In the genomic region with DNA sequence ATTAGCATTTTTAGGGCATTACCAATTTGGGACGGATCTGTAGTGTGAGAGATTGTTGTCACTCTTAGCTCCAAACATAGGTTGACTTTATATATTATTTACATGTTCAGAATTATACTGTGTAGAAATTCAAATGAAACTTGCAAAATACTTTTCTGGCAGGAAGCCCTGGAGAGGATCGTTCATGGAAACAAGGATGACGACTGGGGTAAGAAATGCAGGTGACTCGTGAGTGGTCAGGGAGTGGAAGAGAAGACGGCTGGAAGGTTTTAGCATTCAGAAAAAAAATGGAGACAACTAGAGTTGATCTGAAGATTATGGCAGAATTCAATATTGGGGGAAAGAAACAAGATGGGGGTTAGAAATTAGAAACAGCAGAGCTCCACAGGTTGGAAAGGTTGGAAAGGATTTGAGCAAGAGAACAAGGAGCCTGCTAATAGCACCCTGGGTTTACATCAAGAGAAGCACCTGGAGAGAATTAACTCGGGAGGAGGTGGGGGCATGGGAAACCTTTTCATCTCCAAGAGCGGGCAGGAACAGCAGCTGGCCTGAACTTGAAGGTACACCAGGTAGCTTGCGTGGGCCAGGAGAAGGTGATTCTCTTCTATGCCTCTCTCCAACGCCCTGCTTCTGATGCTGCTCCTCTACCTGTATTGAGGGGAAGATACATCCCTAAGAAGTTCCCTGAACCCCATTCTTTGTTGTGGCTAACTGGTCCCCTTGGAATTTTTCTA, we compare ENCODE assay signal across 8 cellular contexts. TPM values are rescaled to one million over a fixed set of nuclear protein-coding genes. Genes with fewer than 3 reads are reported as not detected.
DNase-seq lines count a peak whose midpoint lies in the region; ATAC-seq, FAIRE-seq and TF ChIP-seq lines count a peak whose summit lies in the region.

No MANE protein-coding gene starts in this region.

- peak overlapping the region; percentile 91 for H3K9ac ChIP-seq in astrocyte (ENCODE audit: low read length)

- TF ChIP-seq POLR2A in heart left ventricle (IDR thresholded peaks at IDR 0.05) = no peak
- TF ChIP-seq POLR2A in uterus (IDR thresholded peaks at IDR 0.05) = no peak
- no peak for TF ChIP-seq POLR2A in spleen (IDR thresholded peaks at IDR 0.05)

- no peaks in the 10 kb centered on the region for H3K36me3 Mint-ChIP-seq in astrocyte (ENCODE audit: low read depth, unreplicated experiment)

- H3K4me3 Mint-ChIP-seq in astrocyte (ENCODE audit: unreplicated experiment) = peak overlapping the region; percentile 31

- H2AFZ ChIP-seq in astrocyte (ENCODE audit: low read depth, low read length) = no peak overlapping the region

- peak overlapping the region; percentile 97 for H3K27ac Mint-ChIP-seq in astrocyte (ENCODE audit: unreplicated experiment)

- no peaks in the 10 kb centered on the region for H3K36me3 ChIP-seq in heart left ventricle
- no peaks in the 10 kb centered on the region for H3K36me3 ChIP-seq in astrocyte (ENCODE audit: insufficient read depth, low read length)
- H3K36me3 ChIP-seq in lower lobe of right lung = no peaks in the 10 kb centered on the region
- H3K36me3 ChIP-seq in uterus = no peaks in the 10 kb centered on the region
- H3K36me3 ChIP-seq in spleen = no peaks in the 10 kb centered on the region

- peak overlapping the region; percentile 10 to 97 (median 90) for H3K27ac ChIP-seq in heart left ventricle
- H3K27ac ChIP-seq in astrocyte (ENCODE audit: low read depth, low read length) = peak overlapping the region; percentile 97
- peak overlapping the region; percentile 80 for H3K27ac ChIP-seq in lower lobe of right lung
- H3K27ac ChIP-seq in uterus = peak overlapping the region; percentile 44 to 79
- H3K27ac ChIP-seq in spleen = peak overlapping the region in 2 of 8 donors; percentile 40 to 65

- H3K27me3 Mint-ChIP-seq in astrocyte (ENCODE audit: low read depth, unreplicated experiment) = no peaks in the 10 kb centered on the region

- H3K27me3 ChIP-seq in heart left ventricle (no peaks in the 10 kb centered on the region), astrocyte (ENCODE audit: insufficient read depth, low read length) (no peaks in the 10 kb centered on the region), lower lobe of right lung (ENCODE audit: low read depth) (no peaks in the 10 kb centered on the region), uterus (no peaks in the 10 kb centered on the region), spleen (replicated peaks in 1 of 7) (no peaks in the 10 kb centered on the region)

- peaks cover 51% of the 10 kb centered on the region for H3K4me1 Mint-ChIP-seq in astrocyte (ENCODE audit: low read depth, unreplicated experiment)

- no peaks in the 10 kb centered on the region for H3K9me3 Mint-ChIP-seq in astrocyte (ENCODE audit: unreplicated experiment)

- TF ChIP-seq CTCF in heart left ventricle (IDR thresholded peaks at IDR 0.05) = no peak
- no peak for TF ChIP-seq CTCF in astrocyte (IDR thresholded peaks at IDR 0.05; ENCODE audit: insufficient read depth, low read depth, low read length)
- TF ChIP-seq CTCF in lower lobe of right lung (IDR thresholded peaks at IDR 0.05) = no peak
- TF ChIP-seq CTCF in uterus (IDR thresholded peaks at IDR 0.05) = no peak
- TF ChIP-seq CTCF in spleen (IDR thresholded peaks at IDR 0.05 in 8 of 11, conservative IDR thresholded peaks at IDR 0.05 in 3 of 11) = no peak

- H3K79me2 ChIP-seq in astrocyte (ENCODE audit: insufficient read depth, low read length) = no peaks in the 10 kb centered on the region

- H3K4me2 ChIP-seq in astrocyte (ENCODE audit: low read length) = peak overlapping the region; percentile 90

- peaks cover 0 to 79% (median 44%) of the 10 kb centered on the region in 12 donors for H3K4me1 ChIP-seq in heart left ventricle
- peaks cover 56% of the 10 kb centered on the region for H3K4me1 ChIP-seq in astrocyte (ENCODE audit: insufficient read depth, low read length)
- H3K4me1 ChIP-seq in lower lobe of right lung = peaks cover 72% of the 10 kb centered on the region
- H3K4me1 ChIP-seq in uterus = peaks cover 0 to 8% of the 10 kb centered on the region in 2 donors
- H3K4me1 ChIP-seq in spleen = peaks cover 0 to 54% (median 37%) of the 10 kb centered on the region in 6 donors

- WGBS in heart left ventricle, 4 donors = 76 to 88% (median 86%) methylated on average over 9 of the region's 9 CpGs
- WGBS in spleen, 5 donors = 77 to 94% (median 87%) methylated on average over 9 of the region's 9 CpGs

- H3K4me3 ChIP-seq in heart left ventricle = peak overlapping the region in 2 of 12 donors; percentile 32 to 36
- H3K4me3 ChIP-seq in astrocyte (ENCODE audit: insufficient read depth, low read depth, low read length) = peak overlapping the region; percentile 41
- H3K4me3 ChIP-seq in lower lobe of right lung = no peak overlapping the region
- H3K4me3 ChIP-seq in uterus = no peak overlapping the region
- peak overlapping the region in 1 of 8 donors; percentile 60 for H3K4me3 ChIP-seq in spleen

- no peaks in the 10 kb centered on the region for H4K20me1 ChIP-seq in astrocyte (ENCODE audit: insufficient read depth, low read length)

- intact Hi-C loops in heart left ventricle (cut with DNase I) = loop anchor here (1.0 to 10.0 kb wide), 14 partner anchors 95 to 853 kb away; a partner anchor contains a TSS
- intact Hi-C loops in cardiac septum (cut with DNase I) = loop anchor here (5.0 to 10.0 kb wide), 4 partner anchors 265 to 743 kb away; no protein-coding TSS in a partner anchor
- intact Hi-C loops in lower lobe of right lung (cut with DNase I) = loop anchor here (5.0 kb wide), 1 partner anchor 478 kb away; no protein-coding TSS in a partner anchor
- intact Hi-C loops in uterus (cut with DNase I; ENCODE audit: low total_unique reads) = loop anchor here (5.0 kb wide), 1 partner anchor 478 kb away; no protein-coding TSS in a partner anchor
- intact Hi-C loops in spleen (cut with DNase I; ENCODE audit: low total_unique reads) = loop anchor here (5.0 kb wide), 1 partner anchor 473 kb away; no protein-coding TSS in a partner anchor

- DNase-seq in heart left ventricle = no peak
- DNase-seq in cardiac septum (ENCODE audit: low spot score) = no peak
- no peak for DNase-seq in astrocyte (ENCODE audit: low read depth)
- no peak for DNase-seq in lower lobe of right lung
- DNase-seq in uterus = peak in 1 of 2 donors; percentile 41
- DNase-seq in spleen = no peak
- DNase-seq in stimulated activated CD4-positive, alpha-beta T cell treated with anti-CD3 and anti-CD28 coated beads, Interleukin-4, amount 100 ng/mL, for 4 hours = no peak
- DNase-seq in RPMI8226 = no peak

- H3K9me3 ChIP-seq in heart left ventricle (no peaks in the 10 kb centered on the region), astrocyte (ENCODE audit: insufficient read depth, low read depth, low read length) (no peaks in the 10 kb centered on the region), lower lobe of right lung (no peaks in the 10 kb centered on the region), uterus (no peaks in the 10 kb centered on the region), spleen (no peaks in the 10 kb centered on the region)

- ATAC-seq in heart left ventricle (no peak), lower lobe of right lung (no peak)

- no peak for FAIRE-seq in astrocyte (lab: Jason Lieb, UNC)

RNA-seq across cellular contexts. Expression of a gene that starts 37.0 kb away (rescaled TPM):
- total RNA-seq in heart left ventricle (100 to 1,000 TPM in 6 of 9 donors, 10 to 100 TPM in 3; 69.7 to 293 (median 114) TPM), cardiac septum (119 TPM), astrocyte (38.4 and 40.5 TPM in 2 replicates), lower lobe of right lung (115 TPM), uterus (10 to 100 TPM; 13.0 to 98.8 (median 15.5) TPM), spleen (100 to 1,000 TPM in 2 of 7 donors, 10 to 100 TPM in 5; 59.3 to 130 (median 68.7) TPM)
- polyA plus RNA-seq in heart left ventricle (100 to 1,000 TPM; 126 to 143 TPM), spleen (100 to 1,000 TPM in 2 of 3 donors, 10 to 100 TPM in 1; 85.2 to 149 (median 108) TPM)
